In genomic region chr5:152077-152476, GRCh38 we compare ENCODE assay signal across 29 cellular contexts. TPM values are rescaled to one million over a fixed set of nuclear protein-coding genes. Genes with fewer than 3 reads are reported as not detected.
"Had no signal": no experiment of that assay in that cellular context is flagged by ENCODE, and none has a peak within 500 bp of the region (broad histone marks: within the 10 kb centered on the region; RNA-seq: fewer than 3 reads in every experiment).

No MANE protein-coding gene starts in this region.

- FAIRE-seq: pancreas, small intestine had no signal

- H3K4me3 Mint-ChIP-seq: naive thymus-derived CD4-positive, alpha-beta T cell; natural killer cell treated with Interleukin-12 subunit alpha and Interleukin-12 subunit beta and Interleukin-15 and Interleukin-18, amount 100 ng/mL, for 72 hours; stimulated activated effector memory CD8-positive, alpha-beta T cell treated with anti-CD3 and anti-CD28 coated beads, Interleukin-12 subunit alpha, Interleukin-12 subunit beta, amount 100 ng/mL, for 72 hours; stimulated activated naive CD8-positive, alpha-beta T cell treated with anti-CD3 and anti-CD28 coated beads, Interleukin-15, Interleukin-2, amounts not matched to agents 100 ng/mL and 50 ng/mL, for 24 hours; type B pancreatic cell had no signal

- H3K27ac ChIP-seq: left ventricle myocardium inferior, pancreas, prostate gland, sigmoid colon, spleen, tibial nerve, uterus had no signal

- ATAC-seq: mucosa of descending colon; naive thymus-derived CD4-positive, alpha-beta T cell; natural killer cell treated with Interleukin-12 subunit alpha and Interleukin-12 subunit beta and Interleukin-15 and Interleukin-18, amount 100 ng/mL, for 72 hours; pancreas; right cardiac atrium; stimulated activated effector memory CD8-positive, alpha-beta T cell treated with anti-CD3 and anti-CD28 coated beads, Interleukin-12 subunit alpha, Interleukin-12 subunit beta, amount 100 ng/mL, for 72 hours had no signal

- H3K4me3 ChIP-seq: left ventricle myocardium inferior, lung, mucosa of descending colon, pancreas, prostate gland, sigmoid colon, spleen, tibial nerve, uterus had no signal

- H3K36me3 ChIP-seq: left ventricle myocardium inferior, pancreas, prostate gland, sigmoid colon, tibial nerve, uterus had no signal

- H3K27me3 ChIP-seq: pancreas, sigmoid colon, tibial nerve, uterus had no signal

- H3K27ac Mint-ChIP-seq: naive thymus-derived CD4-positive, alpha-beta T cell; natural killer cell treated with Interleukin-12 subunit alpha and Interleukin-12 subunit beta and Interleukin-15 and Interleukin-18, amount 100 ng/mL, for 72 hours; stimulated activated effector memory CD8-positive, alpha-beta T cell treated with anti-CD3 and anti-CD28 coated beads, Interleukin-12 subunit alpha, Interleukin-12 subunit beta, amount 100 ng/mL, for 72 hours; stimulated activated naive CD8-positive, alpha-beta T cell treated with anti-CD3 and anti-CD28 coated beads, Interleukin-15, Interleukin-2, amounts not matched to agents 100 ng/mL and 50 ng/mL, for 24 hours; type B pancreatic cell had no signal

- H3K9me3 ChIP-seq: prostate gland had no signal

- H3K4me1 Mint-ChIP-seq: naive thymus-derived CD4-positive, alpha-beta T cell; stimulated activated effector memory CD8-positive, alpha-beta T cell treated with anti-CD3 and anti-CD28 coated beads, Interleukin-12 subunit alpha, Interleukin-12 subunit beta, amount 100 ng/mL, for 72 hours had no signal

- H3K36me3 Mint-ChIP-seq: stimulated activated effector memory CD8-positive, alpha-beta T cell treated with anti-CD3 and anti-CD28 coated beads, Interleukin-12 subunit alpha, Interleukin-12 subunit beta, amount 100 ng/mL, for 72 hours had no signal

- H3K27me3 Mint-ChIP-seq: type B pancreatic cell had no signal

- DNase-seq: islet precursor cell; left ventricle myocardium inferior; mesendoderm; midbrain; mucosa of descending colon; naive thymus-derived CD4-positive, alpha-beta T cell; nucleus accumbens; pancreas; posterior cingulate gyrus; retina; right cardiac atrium; sigmoid colon; small intestine; spleen; stimulated activated CD4-positive, alpha-beta T cell treated with anti-CD3 and anti-CD28 coated beads, Interleukin-4, amount 100 ng/mL, for 24 hours; stimulated activated naive CD4-positive, alpha-beta T cell; uterus had no signal

- H3K4me1 ChIP-seq: left ventricle myocardium inferior, pancreas, prostate gland, sigmoid colon, spleen, tibial nerve, uterus had no signal

RNA-seq across cellular contexts. Expression of gene LRRC14B, which starts 39.2 kb away (rescaled TPM):
- total RNA-seq: kidney epithelial cell; lower leg skin; mucosa of descending colon; naive thymus-derived CD4-positive, alpha-beta T cell; natural killer cell treated with Interleukin-12 subunit alpha and Interleukin-12 subunit beta and Interleukin-15 and Interleukin-18, amount 100 ng/mL, for 72 hours; pancreas; spleen; subcutaneous adipose tissue; tibial nerve; ureter; uterus had no signal
- polyA plus RNA-seq: lung, neural cell, pancreas, sigmoid colon had no signal
